1 cellular context compared by ENCODE assay signal in the genomic region with DNA sequence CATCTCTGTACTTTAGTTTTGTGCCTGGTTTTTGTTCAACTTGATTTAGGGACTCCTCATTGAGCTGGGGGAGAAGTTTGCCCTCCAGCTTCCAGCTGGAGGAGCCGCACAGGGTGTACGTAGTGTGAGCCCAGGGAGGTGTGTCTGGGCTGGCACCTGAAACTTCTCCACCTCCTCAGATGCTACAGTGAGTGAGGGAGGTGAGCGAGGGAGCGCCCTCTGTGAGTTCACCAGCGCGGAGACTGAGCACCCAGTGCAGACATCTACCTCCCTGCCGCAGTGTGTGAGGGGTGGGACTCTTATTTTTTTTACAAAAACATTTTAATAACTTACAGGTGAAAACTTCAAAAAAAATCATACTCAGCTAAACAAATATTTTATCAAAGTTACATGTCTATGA.
TF ChIP-seq lines count a peak whose summit lies in the region.

No MANE protein-coding gene starts in this region.

TF ChIP-seq in WTC11, 78 proteins besides CTCF, POLR2A, EP300 and RAD21 (continued from another document):
- TF ChIP-seq, protein P1, sequence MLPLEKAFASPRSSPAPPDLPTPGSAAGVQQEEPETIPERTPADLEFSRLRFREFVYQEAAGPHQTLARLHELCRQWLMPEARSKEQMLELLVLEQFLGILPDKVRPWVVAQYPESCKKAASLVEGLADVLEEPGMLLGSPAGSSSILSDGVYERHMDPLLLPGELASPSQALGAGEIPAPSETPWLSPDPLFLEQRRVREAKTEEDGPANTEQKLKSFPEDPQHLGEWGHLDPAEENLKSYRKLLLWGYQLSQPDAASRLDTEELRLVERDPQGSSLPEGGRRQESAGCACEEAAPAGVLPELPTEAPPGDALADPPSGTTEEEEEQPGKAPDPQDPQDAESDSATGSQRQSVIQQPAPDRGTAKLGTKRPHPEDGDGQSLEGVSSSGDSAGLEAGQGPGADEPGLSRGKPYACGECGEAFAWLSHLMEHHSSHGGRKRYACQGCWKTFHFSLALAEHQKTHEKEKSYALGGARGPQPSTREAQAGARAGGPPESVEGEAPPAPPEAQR (CRISPR knock-in tag; IDR thresholded peaks at IDR 0.05): no peak
